Comparison of ENCODE assay signal across 8 cellular contexts in genomic region chr7:22726345-22726848, GRCh38. TPM values are rescaled to one million over a fixed set of nuclear protein-coding genes. Genes with fewer than 3 reads are reported as not detected.
DNase-seq lines count a peak whose midpoint lies in the region; ATAC-seq and TF ChIP-seq lines count a peak whose summit lies in the region.

No MANE protein-coding gene starts in this region.

- TF ChIP-seq CTCF in HL-60 (IDR thresholded peaks at IDR 0.05; ENCODE audit: insufficient read depth, low read length) = peak; percentile 70
- TF ChIP-seq CTCF in heart left ventricle (IDR thresholded peaks at IDR 0.05) = peak; percentile 27 to 61 (median 46)

- peaks cover 15% of the 10 kb centered on the region for H3K27me3 ChIP-seq in HL-60 (ENCODE audit: insufficient read depth, poor library complexity, severe bottlenecking)
- H3K27me3 ChIP-seq in heart left ventricle = no peaks in the 10 kb centered on the region
- no peaks in the 10 kb centered on the region for H3K27me3 ChIP-seq in rectal smooth muscle tissue (ENCODE audit: control insufficient read depth, insufficient read depth, low read length)

- intact Hi-C loops in heart left ventricle (cut with DNase I) = loop anchor here in 9 of 10 donors (1.0 to 10.0 kb wide), 9 partner anchors 139 to 612 kb away; no protein-coding TSS in a partner anchor

- H3K4me3 ChIP-seq in HL-60 (replicated peaks; ENCODE audit: insufficient read depth, low read length) (no peak overlapping the region), heart left ventricle (peak overlapping the region in 11 of 12 donors; percentile 3 to 57 (median 47)), rectal smooth muscle tissue (ENCODE audit: low read length) (peak overlapping the region; percentile 50)

- peak; percentile 82 for DNase-seq in DMS53 treated with DMSO at 0.1 percent for 48 hours (lab: John Stamatoyannopoulos, UW; ENCODE audit: unreplicated experiment)
- DNase-seq in HL-60 (ENCODE audit: low read depth in 1 of 2, low spot score in 1 of 2) = peak; percentile 23 to 51
- DNase-seq in RPMI8226 = peak; percentile 84
- peak; percentile 49 for DNase-seq in activated naive CD4-positive, alpha-beta T cell treated with Interleukin-2 at 50 U/mL for 16 hours
- peak in 3 of 5 donors; percentile 31 to 56 (median 49) for DNase-seq in heart left ventricle
- DNase-seq in GOT3 (lab: John Stamatoyannopoulos, UW) = no peak

- TF ChIP-seq POLR2A in heart left ventricle (IDR thresholded peaks at IDR 0.05) = no peak

- H3K27ac ChIP-seq in HL-60 (replicated peaks) (no peak overlapping the region), heart left ventricle (peak overlapping the region; percentile 19 to 85 (median 70)), rectal smooth muscle tissue (ENCODE audit: low read depth, low read length) (peak overlapping the region; percentile 27)

- no peak overlapping the region for H3K9ac ChIP-seq in rectal smooth muscle tissue (ENCODE audit: low read length)

- H3K4me1 ChIP-seq in heart left ventricle (peaks cover 4 to 78% (median 40%) of the 10 kb centered on the region in 12 donors), rectal smooth muscle tissue (ENCODE audit: control insufficient read depth, insufficient read depth, low read length) (peaks cover 13% of the 10 kb centered on the region)

- peaks cover 0 to 7% (median 0%) of the 10 kb centered on the region in 9 donors for H3K36me3 ChIP-seq in heart left ventricle
- H3K36me3 ChIP-seq in rectal smooth muscle tissue (ENCODE audit: control insufficient read depth, insufficient read depth, low read length) = no peaks in the 10 kb centered on the region

- 26 to 28% (median 27%) methylated on average over 7 of the region's 7 CpGs for WGBS in heart left ventricle, 4 donors

- H3K9me3 ChIP-seq in heart left ventricle = no peaks in the 10 kb centered on the region

- peak; percentile 83 for ATAC-seq in GM19467 (IDR thresholded peaks at IDR 0.05; ENCODE audit: unreplicated experiment)
- peak in 3 of 4 donors; percentile 44 to 60 (median 48) for ATAC-seq in heart left ventricle

RNA-seq across cellular contexts. Expression of gene IL6, which starts 0.6 kb away (rescaled TPM):
- total RNA-seq in heart left ventricle = 10 to 100 TPM in 1 of 9 donors, 1 to 10 TPM in 5, under 1 TPM in 2, not detected in 1; 0.72 to 15.1 (median 2.6) TPM
- 1 to 10 TPM; 1.7 to 2.0 TPM for polyA plus RNA-seq in heart left ventricle
